Comparison of ENCODE assay signal across 8 cellular contexts in genomic region chr10:110872145-110872983, GRCh38. TPM values are rescaled to one million over a fixed set of nuclear protein-coding genes. Genes with fewer than 3 reads are reported as not detected.
DNase-seq lines count a peak whose midpoint lies in the region; ATAC-seq lines count a peak whose summit lies in the region.

No MANE protein-coding gene starts in this region.

- in situ Hi-C loops in SK-MEL-5 (cut with HindIII; ENCODE audit: low pct_unique_long_range_greater_than_20kb, low sequenced_read_pairs): no loop called here

- peak overlapping the region; percentile 98 for H3K27ac Mint-ChIP-seq in activated naive CD4-positive, alpha-beta T cell treated with anti-CD3 and anti-CD28 coated beads for 36 hours

- peak; percentile 3 for DNase-seq in DMS79 (lab: John Stamatoyannopoulos, UW)
- peak; percentile 83 for DNase-seq in SK-MEL-5 (ENCODE audit: low read depth, low spot score)
- peak; percentile 90 for DNase-seq in activated naive CD4-positive, alpha-beta T cell treated with anti-CD3 and anti-CD28 coated beads for 36 hours
- DNase-seq in globus pallidus (ENCODE audit: low spot score): peak; percentile 73
- peak; percentile 65 for DNase-seq in occipital lobe (lab: John Stamatoyannopoulos, UW)

- ATAC-seq in GM21717 (IDR thresholded peaks at IDR 0.05; ENCODE audit: unreplicated experiment): peak; percentile 41

- WGBS in thymus: under 1% methylated on average over 70 of the region's 70 CpGs

- intact Hi-C loops in activated naive CD4-positive, alpha-beta T cell treated with anti-CD3 and anti-CD28 coated beads for 36 hours (cut with micrococcal nuclease): loop anchor here (1.0 to 10.0 kb wide), 9 partner anchors 8 to 798 kb away; partner anchors contain the start of genes BBIP1, SHOC2 and SMC3

- H3K4me1 Mint-ChIP-seq in activated naive CD4-positive, alpha-beta T cell treated with anti-CD3 and anti-CD28 coated beads for 36 hours (ENCODE audit: low read depth): peaks cover 56% of the 10 kb centered on the region

- H3K4me1 ChIP-seq in thymus (ENCODE audit: control insufficient read depth, insufficient read depth, low read length): peaks cover 30% of the 10 kb centered on the region

- no peaks in the 10 kb centered on the region for H3K9me3 ChIP-seq in KOPT-K1 (ENCODE audit: insufficient read depth, low read length, poor library complexity, severe bottlenecking)
- no peaks in the 10 kb centered on the region for H3K9me3 ChIP-seq in thymus (ENCODE audit: control insufficient read depth)

- CTCF ChIA-PET in activated naive CD4-positive, alpha-beta T cell treated with anti-CD3 and anti-CD28 coated beads for 36 hours (lab: Charles Lee): interaction anchor here (0.6 to 1.9 kb wide), 8 partner anchors 12 to 679 kb away, joined by 3 to 7 read pairs (median 4); no protein-coding TSS in a partner anchor

- no peaks in the 10 kb centered on the region for H3K9me3 Mint-ChIP-seq in activated naive CD4-positive, alpha-beta T cell treated with anti-CD3 and anti-CD28 coated beads for 36 hours

- H3K27ac ChIP-seq in KOPT-K1 (ENCODE audit: low read depth, low read length, poor library complexity, severe bottlenecking) (peak overlapping the region; percentile 89), thymus (ENCODE audit: low read depth) (peak overlapping the region; percentile 96)

- no peaks in the 10 kb centered on the region for H3K27me3 ChIP-seq in thymus (ENCODE audit: control insufficient read depth, insufficient read depth)

- H3K36me3 Mint-ChIP-seq in activated naive CD4-positive, alpha-beta T cell treated with anti-CD3 and anti-CD28 coated beads for 36 hours (ENCODE audit: low read depth): peaks cover 6% of the 10 kb centered on the region

- no peaks in the 10 kb centered on the region for H3K27me3 Mint-ChIP-seq in activated naive CD4-positive, alpha-beta T cell treated with anti-CD3 and anti-CD28 coated beads for 36 hours (ENCODE audit: low read depth)

- peak overlapping the region; percentile 92 for H3K4me3 ChIP-seq in thymus (ENCODE audit: low read length)

- H3K36me3 ChIP-seq in KOPT-K1 (ENCODE audit: insufficient read depth, low read length) (no peaks in the 10 kb centered on the region), thymus (ENCODE audit: control insufficient read depth, insufficient read depth) (no peaks in the 10 kb centered on the region)

- H3K4me3 Mint-ChIP-seq in activated naive CD4-positive, alpha-beta T cell treated with anti-CD3 and anti-CD28 coated beads for 36 hours: peak overlapping the region; percentile 88

RNA-seq across cellular contexts. Expression of gene PDCD4, which starts 0.6 kb away (rescaled TPM):
- 22.3 and 29.3 TPM in 2 replicates for total RNA-seq in SK-MEL-5 (2014; rRNA removed; shearing (Covaris generic))
- polyA plus RNA-seq in SK-MEL-5 (2015; cell fraction: cytosol; rRNA removed): 49.2 and 53.4 TPM in 2 replicates
- 27.7 and 42.3 TPM in 2 replicates for polyA plus RNA-seq in SK-MEL-5 (2015; cell fraction: nucleus; rRNA removed)
- total RNA-seq in activated naive CD4-positive, alpha-beta T cell treated with anti-CD3 and anti-CD28 coated beads for 36 hours: 100 to 1,000 TPM; 143 to 146 TPM
- 61.1 TPM for total RNA-seq in occipital lobe
- polyA plus RNA-seq in thymus: 260 TPM

RNA-seq across cellular contexts. Expression of gene BBIP1, which starts 46.6 kb away (rescaled TPM):
- total RNA-seq in SK-MEL-5 (2014; rRNA removed; shearing (Covaris generic)): 23.5 and 34.9 TPM in 2 replicates
- 8.6 and 12.7 TPM in 2 replicates for polyA plus RNA-seq in SK-MEL-5 (2015; cell fraction: cytosol; rRNA removed)
- 18.4 and 22.9 TPM in 2 replicates for polyA plus RNA-seq in SK-MEL-5 (2015; cell fraction: nucleus; rRNA removed)
- total RNA-seq in activated naive CD4-positive, alpha-beta T cell treated with anti-CD3 and anti-CD28 coated beads for 36 hours: 10 to 100 TPM; 37.2 to 42.6 TPM
- 78.1 TPM for total RNA-seq in occipital lobe
- polyA plus RNA-seq in thymus: 43.4 TPM

RNA-seq across cellular contexts. Expression of gene SHOC2, which starts 47.0 kb away (rescaled TPM):
- total RNA-seq in SK-MEL-5 (2014; rRNA removed; shearing (Covaris generic)): 17.5 and 20.3 TPM in 2 replicates
- polyA plus RNA-seq in SK-MEL-5 (2015; cell fraction: cytosol; rRNA removed): 10.3 and 10.6 TPM in 2 replicates
- 7.1 TPM in 2 replicates for polyA plus RNA-seq in SK-MEL-5 (2015; cell fraction: nucleus; rRNA removed)
- 10 to 100 TPM; 24.9 to 27.2 TPM for total RNA-seq in activated naive CD4-positive, alpha-beta T cell treated with anti-CD3 and anti-CD28 coated beads for 36 hours
- total RNA-seq in occipital lobe: 187 TPM
- 31.0 TPM for polyA plus RNA-seq in thymus

Comparison
In these comparisons a context has a peak if more than half of its experiments do, and no peak if none do; other contexts are left out.
1. Peak in every context shown above with its lines: DNase-seq, ATAC-seq, H3K4me3 ChIP-seq and H3K27ac ChIP-seq.
2. DNase-seq: peak in every context shown above with its lines; median percentile 90 in activated naive CD4-positive, alpha-beta T cell treated with anti-CD3 and anti-CD28 coated beads for 36 hours; 83 in SK-MEL-5; 73 in globus pallidus; 65 in occipital lobe; 3 in DMS79.